1 cellular context compared by ENCODE assay signal in the genomic region with DNA sequence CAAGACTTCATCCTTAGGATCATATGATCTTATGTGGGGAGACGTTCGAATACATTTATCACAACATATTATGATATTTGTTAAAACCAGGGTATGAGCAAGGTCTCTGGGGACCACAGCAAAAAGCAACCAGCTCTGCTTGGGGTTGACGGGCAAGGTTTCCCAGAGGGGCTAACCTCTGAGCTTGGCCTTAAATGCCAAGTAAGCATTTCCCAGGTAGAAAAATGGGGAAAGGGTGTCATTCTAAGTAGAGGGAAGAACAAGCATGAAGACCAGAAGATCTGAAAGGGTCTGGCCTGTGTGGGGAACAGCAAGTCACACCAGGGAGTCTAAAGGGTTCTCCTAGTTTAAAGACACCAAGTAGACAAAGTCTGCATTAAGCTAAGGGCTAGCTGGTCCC.
TF ChIP-seq lines count a peak whose summit lies in the region.

No MANE protein-coding gene starts in this region.

TF ChIP-seq in H1, 55 proteins besides CTCF, POLR2A, EP300 and RAD21:
- TF ChIP-seq TEAD4 (IDR thresholded peaks at IDR 0.05; ENCODE audit: low read depth, low read length) = no peak
- TF ChIP-seq EGR1 (IDR thresholded peaks at IDR 0.05; ENCODE audit: borderline replicate concordance, low read depth, low read length) = no peak
- no peak for TF ChIP-seq RNF2 (IDR thresholded peaks at IDR 0.05; ENCODE audit: borderline replicate concordance, low read depth, low read length, missing control alignments, poor library complexity, severe bottlenecking)
- no peak for TF ChIP-seq CREB1 (IDR thresholded peaks at IDR 0.05)
- no peak for TF ChIP-seq NRF1 (IDR thresholded peaks at IDR 0.05; ENCODE audit: low read depth, low read length)
- no peak for TF ChIP-seq KDM5A (IDR thresholded peaks at IDR 0.05; ENCODE audit: low read length)
- TF ChIP-seq TAF1 (IDR thresholded peaks at IDR 0.05; ENCODE audit: low read depth, low read length) = no peak
- TF ChIP-seq KDM4A (IDR thresholded peaks at IDR 0.05; ENCODE audit: low read depth, low read length, severe bottlenecking) = no peak
- no peak for TF ChIP-seq JUN (IDR thresholded peaks at IDR 0.05; ENCODE audit: low read depth, low read length)
- TF ChIP-seq POLR2AphosphoS5 (IDR thresholded peaks at IDR 0.05; ENCODE audit: low read depth, low read length) = no peak
- no peak for TF ChIP-seq BACH1 (IDR thresholded peaks at IDR 0.05; ENCODE audit: low read length)
- TF ChIP-seq CTBP2 (IDR thresholded peaks at IDR 0.05; ENCODE audit: borderline replicate concordance, insufficient read depth, insufficient read length, low read length) = no peak
- TF ChIP-seq YY1 (IDR thresholded peaks at IDR 0.05; ENCODE audit: low read depth, low read length) = no peak
- TF ChIP-seq, protein P1, sequence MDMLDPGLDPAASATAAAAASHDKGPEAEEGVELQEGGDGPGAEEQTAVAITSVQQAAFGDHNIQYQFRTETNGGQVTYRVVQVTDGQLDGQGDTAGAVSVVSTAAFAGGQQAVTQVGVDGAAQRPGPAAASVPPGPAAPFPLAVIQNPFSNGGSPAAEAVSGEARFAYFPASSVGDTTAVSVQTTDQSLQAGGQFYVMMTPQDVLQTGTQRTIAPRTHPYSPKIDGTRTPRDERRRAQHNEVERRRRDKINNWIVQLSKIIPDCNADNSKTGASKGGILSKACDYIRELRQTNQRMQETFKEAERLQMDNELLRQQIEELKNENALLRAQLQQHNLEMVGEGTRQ (IDR thresholded peaks at IDR 0.05; ENCODE audit: low read length) = no peak
- no peak for TF ChIP-seq RXRA (IDR thresholded peaks at IDR 0.05; ENCODE audit: insufficient read depth, low read depth, low read length)
